ENCODE assay signal across 8 cellular contexts in genomic region chr6:138571585-138572199, GRCh38.
DNase-seq lines count a peak whose midpoint lies in the region; ATAC-seq and TF ChIP-seq lines count a peak whose summit lies in the region.

No MANE protein-coding gene starts in this region.

- H3K9me2 ChIP-seq in GM23338 (ENCODE audit: insufficient read depth) = no peaks in the 10 kb centered on the region

- H3K9me3 Mint-ChIP-seq in GM23338 = no peaks in the 10 kb centered on the region

- no peaks in the 10 kb centered on the region for H3K36me3 Mint-ChIP-seq in GM23338 (ENCODE audit: low read depth)

- peaks cover 6% of the 10 kb centered on the region for H3K27me3 Mint-ChIP-seq in GM23338 (ENCODE audit: insufficient read depth, low read depth, poor library complexity)

- TF ChIP-seq CTCF in GM23338 (conservative IDR thresholded peaks at IDR 0.05; ENCODE audit: low read depth in 2 of 2) = no peak
- TF ChIP-seq CTCF in sigmoid colon (IDR thresholded peaks at IDR 0.05) = no peak

- DNase-seq in GM23338 (ENCODE audit: low spot score) (no peak), adipocyte (ENCODE audit: low read depth) (peak; percentile 38), sigmoid colon (no peak), hippocampal formation (lab: John Stamatoyannopoulos, UW) (no peak)
- DNase-seq in effector memory CD4-positive, alpha-beta T cell = no peak
- no peak for DNase-seq in effector CD4-positive, alpha-beta T cell

- H3K36me3 ChIP-seq in GM23338 (ENCODE audit: insufficient read depth) (no peaks in the 10 kb centered on the region), adipocyte (ENCODE audit: control insufficient read depth, insufficient read depth, low read length, severe bottlenecking) (no peaks in the 10 kb centered on the region), iPS-15b (ENCODE audit: control insufficient read depth, insufficient read depth, low read length) (no peaks in the 10 kb centered on the region), sigmoid colon (no peaks in the 10 kb centered on the region)
- H3K36me3 ChIP-seq in effector memory CD4-positive, alpha-beta T cell (ENCODE audit: control insufficient read depth, insufficient read depth, low read length) = no peaks in the 10 kb centered on the region

- H3K4me2 ChIP-seq in GM23338 = peak overlapping the region; percentile 81

- intact Hi-C loops in sigmoid colon (cut with DNase I) = no loop called here

- 11 to 44% methylated on average over 16 of the region's 16 CpGs for WGBS in sigmoid colon, 2 donors

- H3K27me3 ChIP-seq in GM23338 (ENCODE audit: insufficient read depth) (no peaks in the 10 kb centered on the region), adipocyte (replicated peaks; ENCODE audit: control insufficient read depth, insufficient read depth, low read length) (no peaks in the 10 kb centered on the region), iPS-15b (ENCODE audit: control insufficient read depth, insufficient read depth, low read length) (no peaks in the 10 kb centered on the region), sigmoid colon (no peaks in the 10 kb centered on the region)
- peaks cover 5% of the 10 kb centered on the region for H3K27me3 ChIP-seq in effector memory CD4-positive, alpha-beta T cell (replicated peaks; ENCODE audit: control insufficient read depth, insufficient read depth, low read length, poor library complexity, severe bottlenecking)

- peaks cover 62% of the 10 kb centered on the region for H3K79me2 ChIP-seq in GM23338 (replicated peaks; ENCODE audit: insufficient read depth)

- peak overlapping the region; percentile 57 for H3K4me3 ChIP-seq in GM23338
- peak overlapping the region; percentile 79 for H3K4me3 ChIP-seq in adipocyte (ENCODE audit: low read length)
- peak overlapping the region; percentile 45 for H3K4me3 ChIP-seq in iPS-15b (ENCODE audit: low read depth, low read length)
- H3K4me3 ChIP-seq in sigmoid colon = peak overlapping the region; percentile 27 to 53 (median 42)
- H3K4me3 ChIP-seq in effector memory CD4-positive, alpha-beta T cell (ENCODE audit: insufficient read depth, low read depth, low read length, poor library complexity, severe bottlenecking) = no peak overlapping the region

- H3K4me1 ChIP-seq in GM23338 (ENCODE audit: insufficient read depth) (peaks cover 38% of the 10 kb centered on the region), adipocyte (ENCODE audit: control insufficient read depth, insufficient read depth, low read length) (peaks cover 16% of the 10 kb centered on the region), iPS-15b (ENCODE audit: control insufficient read depth, insufficient read depth, low read length) (peaks cover 29% of the 10 kb centered on the region), sigmoid colon (peaks cover 0 to 21% (median 12%) of the 10 kb centered on the region in 4 donors)
- H3K4me1 ChIP-seq in effector memory CD4-positive, alpha-beta T cell (ENCODE audit: control insufficient read depth, insufficient read depth, low read length, poor library complexity, severe bottlenecking) = no peaks in the 10 kb centered on the region

- ATAC-seq in GM23338 = peak; percentile 15; the same call in 2 of the 3 replicates
- no peak for ATAC-seq in GM19351 (IDR thresholded peaks at IDR 0.05; ENCODE audit: unreplicated experiment)

- H3K9me3 ChIP-seq in adipocyte (ENCODE audit: control insufficient read depth, low read length) = no peaks in the 10 kb centered on the region
- H3K9me3 ChIP-seq in iPS-15b (ENCODE audit: control insufficient read depth, insufficient read depth, low read length) = no peaks in the 10 kb centered on the region
- H3K9me3 ChIP-seq in sigmoid colon = no peaks in the 10 kb centered on the region
- no peaks in the 10 kb centered on the region for H3K9me3 ChIP-seq in effector memory CD4-positive, alpha-beta T cell (ENCODE audit: control insufficient read depth, low read length)

- H4K20me1 ChIP-seq in GM23338 (replicated peaks; ENCODE audit: insufficient read depth) = no peaks in the 10 kb centered on the region

- H2AFZ ChIP-seq in GM23338 = no peak overlapping the region

- H3K4me1 Mint-ChIP-seq in GM23338 = peaks cover 17% of the 10 kb centered on the region

- TF ChIP-seq EP300 in sigmoid colon (IDR thresholded peaks at IDR 0.05) = no peak

- H3K27ac Mint-ChIP-seq in GM23338 = no peak overlapping the region

- H3K27ac ChIP-seq in GM23338 (ENCODE audit: low read depth) (no peak overlapping the region), sigmoid colon (peak overlapping the region; percentile 52 to 83 (median 70))
- no peak overlapping the region for H3K27ac ChIP-seq in effector memory CD4-positive, alpha-beta T cell (ENCODE audit: insufficient read depth, low read length, poor library complexity, severe bottlenecking)

- no peak for TF ChIP-seq POLR2A in sigmoid colon (IDR thresholded peaks at IDR 0.05)

- H3F3A ChIP-seq in GM23338 (replicated peaks; ENCODE audit: low read depth) = no peaks in the 10 kb centered on the region

- H3K4me3 Mint-ChIP-seq in GM23338 = no peak overlapping the region

- peak overlapping the region; percentile 60 for H3K9ac ChIP-seq in adipocyte (ENCODE audit: low read length)
- no peak overlapping the region for H3K9ac ChIP-seq in iPS-15b (ENCODE audit: low read depth, low read length)

TF ChIP-seq in GM23338, 12 proteins besides CTCF, POLR2A, EP300 and RAD21 (continues in another document):
- TF ChIP-seq ZNF114 (CRISPR knock-in tag; IDR thresholded peaks at IDR 0.05) (no peak), CREB1 (CRISPR knock-in tag; IDR thresholded peaks at IDR 0.05; ENCODE audit: low read depth) (no peak), ZNF331 (CRISPR knock-in tag; IDR thresholded peaks at IDR 0.05; ENCODE audit: low read depth) (no peak), POLR2AphosphoS5 (IDR thresholded peaks at IDR 0.05; ENCODE audit: low read depth) (no peak), ETS1 (IDR thresholded peaks at IDR 0.05) (no peak), ZNF462 (CRISPR knock-in tag; IDR thresholded peaks at IDR 0.05) (no peak), STAT1 (IDR thresholded peaks at IDR 0.05; ENCODE audit: unreplicated experiment) (no peak)

Comparison
In these comparisons a context has a peak if more than half of its experiments do, and no peak if none do; other contexts are left out.
1. H3K27ac ChIP-seq: peak in sigmoid colon (4 of 4); none in GM23338 (single experiment) and effector memory CD4-positive, alpha-beta T cell (single experiment).